In the genomic region with DNA sequence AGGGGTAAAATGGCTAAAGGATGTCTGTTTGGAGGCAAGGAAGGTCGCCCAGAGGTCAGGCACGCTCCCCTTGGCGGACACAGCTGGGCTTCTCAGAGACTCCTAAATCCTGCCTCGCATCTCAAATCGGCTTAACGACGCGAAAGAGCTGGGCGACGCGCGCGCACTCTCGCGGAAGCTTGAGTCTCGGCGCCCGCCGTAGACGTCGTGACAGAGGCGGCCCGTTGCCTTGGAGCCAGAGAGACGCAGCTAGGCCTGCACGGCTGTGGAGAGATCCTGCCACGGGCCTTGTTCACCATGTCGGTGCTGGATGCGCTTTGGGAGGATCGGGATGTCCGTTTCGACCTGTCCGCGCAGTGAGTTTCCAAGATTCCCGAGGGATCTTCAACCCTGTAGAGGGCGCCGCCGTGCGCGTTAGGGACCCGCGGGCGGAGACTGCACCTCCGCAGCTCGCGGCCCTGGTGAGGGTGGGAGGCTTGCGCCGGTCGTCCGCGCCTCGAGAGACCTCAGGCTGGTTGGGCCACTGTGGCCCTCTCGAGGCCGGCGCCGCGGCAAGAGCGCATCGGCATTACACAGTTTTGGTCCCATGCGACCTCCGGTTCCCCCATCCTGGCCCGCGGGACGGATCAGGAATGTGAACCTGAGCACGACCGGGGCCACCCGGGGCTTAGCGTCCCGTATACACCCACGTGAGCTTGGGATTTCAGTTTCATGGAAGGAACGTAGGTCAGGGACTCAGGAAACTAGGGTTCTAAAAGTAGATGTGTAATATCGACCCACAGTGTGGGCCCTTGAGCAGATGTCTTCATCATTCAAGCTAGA, we compare ENCODE assay signal across 8 cellular contexts. TPM values are rescaled to one million over a fixed set of nuclear protein-coding genes. Genes with fewer than 3 reads are reported as not detected.
DNase-seq lines count a peak whose midpoint lies in the region; ATAC-seq and TF ChIP-seq lines count a peak whose summit lies in the region.

TSS of gene BBS5 (plus strand) at position 238 of the 822 bp plus-strand sequence. CDS start at position 298, 60 bp downstream.

- 0 to 1% methylated on average over 71 of the region's 71 CpGs for WGBS in lung, 2 donors

- POLR2A ChIA-PET in activated CD4-positive, alpha-beta memory T cell treated with anti-CD3 and anti-CD28 coated beads, Interleukin-2, amount 10 ng/mL, durations not matched to agents 7 days and 5 days (lab: Charles Lee), result interaction anchor here (0.9 to 2.3 kb wide), 7 partner anchors 9 to 118 kb away, joined by 3 to 7 read pairs (median 3); partner anchors contain the start of genes FASTKD1 and LRP2

- no peaks in the 10 kb centered on the region for H3K9me3 ChIP-seq in lung (ENCODE audit: control insufficient read depth in 2 of 2, insufficient read depth in 1 of 2, low read length in 1 of 2)

- H3K36me3 Mint-ChIP-seq in activated CD4-positive, alpha-beta memory T cell treated with anti-CD3 and anti-CD28 coated beads, Interleukin-2, amount 10 ng/mL, durations not matched to agents 7 days and 5 days (ENCODE audit: low read depth), result no peaks in the 10 kb centered on the region

- H3K4me1 ChIP-seq in lung (ENCODE audit: control insufficient read depth in 2 of 2, insufficient read depth in 2 of 2, low read length in 2 of 2), result peaks cover 0 to 3% of the 10 kb centered on the region in 2 donors

- ATAC-seq in GM19035 (IDR thresholded peaks at IDR 0.05; ENCODE audit: unreplicated experiment) (peak; percentile 98), HG03354 (IDR thresholded peaks at IDR 0.05; ENCODE audit: poor library complexity, severe bottlenecking, unreplicated experiment) (peak; percentile 99), lung (ENCODE audit: insufficient read depth, low FRiP score) (peak; percentile 92)

- H3K9me3 Mint-ChIP-seq in activated CD4-positive, alpha-beta memory T cell treated with anti-CD3 and anti-CD28 coated beads, Interleukin-2, amount 10 ng/mL, durations not matched to agents 7 days and 5 days, result no peaks in the 10 kb centered on the region

- peak within 1 kb of the TSS; percentile 38 to 49 for H3K27ac ChIP-seq in lung (ENCODE audit: low read depth in 1 of 2, low read length in 1 of 2)

- H3K27me3 Mint-ChIP-seq in activated CD4-positive, alpha-beta memory T cell treated with anti-CD3 and anti-CD28 coated beads, Interleukin-2, amount 10 ng/mL, durations not matched to agents 7 days and 5 days, result no peaks in the 10 kb centered on the region

- peaks cover 20% of the 10 kb centered on the region for H3K4me1 Mint-ChIP-seq in activated CD4-positive, alpha-beta memory T cell treated with anti-CD3 and anti-CD28 coated beads, Interleukin-2, amount 10 ng/mL, durations not matched to agents 7 days and 5 days

- CTCF ChIA-PET in activated CD4-positive, alpha-beta memory T cell treated with anti-CD3 and anti-CD28 coated beads, Interleukin-2, amount 10 ng/mL, durations not matched to agents 7 days and 5 days (lab: Charles Lee), result interaction anchor here (0.7 to 4.3 kb wide), 13 partner anchors 9 to 448 kb away, joined by 3 to 29 read pairs (median 4); no protein-coding TSS in a partner anchor

- DNase-seq in AG10803 (ENCODE audit: low read depth), result peak; percentile 87
- peak; percentile 55 for DNase-seq in NCI-H526 treated with DMSO at 0.1 percent for 48 hours (lab: John Stamatoyannopoulos, UW)
- peak; percentile 82 for DNase-seq in activated CD4-positive, alpha-beta memory T cell treated with anti-CD3 and anti-CD28 coated beads, Interleukin-2, amount 10 ng/mL, durations not matched to agents 7 days and 5 days
- DNase-seq in effector CD4-positive, alpha-beta T cell, result peak; percentile 41
- DNase-seq in lung (ENCODE audit: low spot score), result peak; percentile 83
- DNase-seq in stimulated activated CD4-positive, alpha-beta T cell treated with anti-CD3 and anti-CD28 coated beads, TNF-alpha, amount 100 ng/mL, for 24 hours (ENCODE audit: low read depth in 3 of 3), result peak; percentile 48 to 75 (median 53)

- peak within 1 kb of the TSS; percentile 84 for H3K4me3 Mint-ChIP-seq in activated CD4-positive, alpha-beta memory T cell treated with anti-CD3 and anti-CD28 coated beads, Interleukin-2, amount 10 ng/mL, durations not matched to agents 7 days and 5 days

- H3K27me3 ChIP-seq in lung (ENCODE audit: control insufficient read depth, insufficient read depth), result no peaks in the 10 kb centered on the region

- TF ChIP-seq CTCF in AG10803 (conservative IDR thresholded peaks at IDR 0.05; ENCODE audit: low read length) (peak; percentile 54), lung (IDR thresholded peaks at IDR 0.05; ENCODE audit: control extremely low read depth, extremely low read depth) (peak; percentile 26)

- H3K27ac Mint-ChIP-seq in activated CD4-positive, alpha-beta memory T cell treated with anti-CD3 and anti-CD28 coated beads, Interleukin-2, amount 10 ng/mL, durations not matched to agents 7 days and 5 days, result no peak within 1 kb of the TSS

- H3K4me3 ChIP-seq in AG10803 (ENCODE audit: low read length) (peak within 1 kb of the TSS; percentile 83), lung (peak within 1 kb of the TSS; percentile 77)

- peaks cover 7 to 10% of the 10 kb centered on the region in 2 donors for H3K36me3 ChIP-seq in lung (ENCODE audit: control insufficient read depth in 2 of 2, insufficient read depth in 2 of 2, low read length in 2 of 2)

RNA-seq across cellular contexts. Expression of gene BBS5, which starts in this region (rescaled TPM):
- total RNA-seq in activated CD4-positive, alpha-beta memory T cell treated with anti-CD3 and anti-CD28 coated beads, Interleukin-2, amount 10 ng/mL, durations not matched to agents 7 days and 5 days, result 1 to 10 TPM in 1 of 2 experiments, under 1 TPM in 1; 0.90 to 1.1 TPM
- 10 to 100 TPM; 12.5 to 22.5 TPM for total RNA-seq in lung
- polyA plus RNA-seq in lung, result 1 to 10 TPM; 5.1 to 5.5 TPM

Comparison
In these comparisons a context has a peak if more than half of its experiments do, and no peak if none do; other contexts are left out.
1. Peak in every context shown above with its lines: DNase-seq, ATAC-seq, H3K4me3 ChIP-seq and H3K27ac ChIP-seq.
2. RNA of gene BBS5 (total RNA-seq): 12.5 to 22.5 TPM in lung; 0.90 to 1.1 TPM in activated CD4-positive, alpha-beta memory T cell treated with anti-CD3 and anti-CD28 coated beads, Interleukin-2, amount 10 ng/mL, durations not matched to agents 7 days and 5 days; every median in the first group is over 4 times any median in the second.